Comparison of ENCODE assay signal across 17 cellular contexts in genomic region chr12:40232602-40233001, GRCh38. TPM values are rescaled to one million over a fixed set of nuclear protein-coding genes. Genes with fewer than 3 reads are reported as not detected.
DNase-seq lines count a peak whose midpoint lies in the region; ATAC-seq and TF ChIP-seq lines count a peak whose summit lies in the region.
"Had no signal": no experiment of that assay in that cellular context is flagged by ENCODE, and none has a peak within 500 bp of the region (broad histone marks: within the 10 kb centered on the region; RNA-seq: fewer than 3 reads in every experiment).

No MANE protein-coding gene starts in this region.

- H3K9me3 ChIP-seq in vagina (no peaks in the 10 kb centered on the region), heart left ventricle (peaks cover 0 to 1% (median 0%) of the 10 kb centered on the region in 12 donors)
- H3K9me3 ChIP-seq: Caco-2, gastroesophageal sphincter, ovary had no signal

- ATAC-seq in HG02759 (IDR thresholded peaks at IDR 0.05; ENCODE audit: unreplicated experiment), result peak; percentile 45
- ATAC-seq in HG03575 (IDR thresholded peaks at IDR 0.05; ENCODE audit: extremely low read depth, insufficient number of reproducible peaks, low FRiP score, unreplicated experiment), result peak; percentile 75
- ATAC-seq in heart left ventricle, result no peak
- ATAC-seq: activated T-cell treated with anti-CD3 and anti-CD28 coated beads, Interleukin-2, amount 50 U/mL, for 72 hours; gastroesophageal sphincter had no signal

- intact Hi-C loops in vagina (cut with DNase I), result no loop called here
- intact Hi-C loops in heart left ventricle (cut with DNase I), result no loop called here

- no peak for TF ChIP-seq POLR2A in vagina (IDR thresholded peaks at IDR 0.05)
- no peak for TF ChIP-seq POLR2A in heart left ventricle (IDR thresholded peaks at IDR 0.05)

- WGBS in heart left ventricle, 4 donors, result 73 to 81% (median 76%) methylated on average over 1 of the region's 1 CpG

- H3K27me3 ChIP-seq in vagina (no peaks in the 10 kb centered on the region), heart left ventricle (no peaks in the 10 kb centered on the region)
- H3K27me3 ChIP-seq: gastroesophageal sphincter, ovary had no signal

- no peak overlapping the region for H3K4me3 ChIP-seq in vagina
- H3K4me3 ChIP-seq in heart left ventricle, result no peak overlapping the region
- H3K4me3 ChIP-seq: gastroesophageal sphincter, ovary had no signal

- peak; percentile 24 for DNase-seq in SIG-M5 treated with dmso at 0.1 percent for 504 hours (lab: John Stamatoyannopoulos, UW; ENCODE audit: unreplicated experiment)
- no peak for DNase-seq in SIG-M5 (lab: John Stamatoyannopoulos, UW)
- no peak for DNase-seq in vagina (ENCODE audit: extremely low spot score in 2 of 2)
- DNase-seq in SHP77 treated with DMSO at 0.1 percent for 48 hours (lab: John Stamatoyannopoulos, UW), result no peak
- no peak for DNase-seq in UCSD-AML1 (lab: John Stamatoyannopoulos, UW; ENCODE audit: unreplicated experiment)
- no peak for DNase-seq in heart left ventricle
- DNase-seq: 8988T; activated CD4-positive, alpha-beta T cell treated with anti-CD3 and anti-CD28 coated beads for 1 hour; activated T-cell treated with anti-CD3 and anti-CD28 coated beads, Interleukin-2, amount 50 U/mL, for 72 hours; Caco-2; HFFc6; NCI-H2171; OCI-M1; ovary had no signal

- H3K4me1 ChIP-seq in vagina, result peaks cover 17% of the 10 kb centered on the region
- peaks cover 0 to 32% (median 2%) of the 10 kb centered on the region in 12 donors for H3K4me1 ChIP-seq in heart left ventricle
- H3K4me1 ChIP-seq: Caco-2 had no signal

- peaks cover 0 to 12% of the 10 kb centered on the region in 2 donors for H3K36me3 ChIP-seq in vagina
- H3K36me3 ChIP-seq in heart left ventricle, result peaks cover 0 to 56% (median 19%) of the 10 kb centered on the region in 9 donors
- H3K36me3 ChIP-seq: ovary had no signal

- TF ChIP-seq CTCF in vagina (IDR thresholded peaks at IDR 0.05) (no peak), heart left ventricle (IDR thresholded peaks at IDR 0.05) (no peak)

- no peak overlapping the region for H3K27ac ChIP-seq in vagina
- no peak overlapping the region for H3K27ac ChIP-seq in heart left ventricle
- H3K27ac ChIP-seq: gastroesophageal sphincter, ovary had no signal

RNA-seq across cellular contexts. Expression of gene LRRK2, which starts 7.8 kb away (rescaled TPM):
- total RNA-seq in vagina, result 37.1 TPM
- 10 to 100 TPM in 2 of 9 donors, 1 to 10 TPM in 7; 4.4 to 12.3 (median 6.4) TPM for total RNA-seq in heart left ventricle
- polyA plus RNA-seq in heart left ventricle, result 1 to 10 TPM in 1 of 2 donors, under 1 TPM in 1; 0.72 to 2.7 TPM
- total RNA-seq: activated T-cell treated with anti-CD3 and anti-CD28 coated beads, Interleukin-2, amount 50 U/mL, for 72 hours had no signal

Comparison
In these comparisons a context has a peak if more than half of its experiments do, and no peak if none do; other contexts are left out.
1. ATAC-seq: peak in HG02759 (single experiment) and HG03575 (single experiment); none in heart left ventricle (0 of 4).